Comparison of ENCODE assay signal across 8 cellular contexts in the genomic region with DNA sequence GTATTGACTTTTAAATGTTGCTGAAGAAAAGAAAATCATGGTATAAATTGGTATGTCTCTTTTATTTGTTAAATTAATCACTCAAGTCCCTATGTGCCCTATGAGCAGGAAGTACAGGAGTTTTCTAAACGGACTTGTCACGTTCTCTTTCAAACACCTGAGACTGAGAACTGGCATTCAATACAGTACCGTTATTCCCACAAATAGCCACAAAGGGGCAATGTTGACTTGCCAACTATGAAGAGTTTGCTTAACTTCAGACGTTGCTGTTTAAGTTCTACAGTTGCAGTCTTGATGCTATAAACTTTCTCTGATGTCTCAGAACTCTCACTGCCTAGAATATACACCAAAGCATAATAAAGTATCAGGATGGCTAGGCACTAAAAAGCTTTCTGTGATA.
DNase-seq lines count a peak whose midpoint lies in the region; ATAC-seq and TF ChIP-seq lines count a peak whose summit lies in the region.

No MANE protein-coding gene starts in this region.

- ATAC-seq in HG03432 (IDR thresholded peaks at IDR 0.05; ENCODE audit: unreplicated experiment): peak; percentile 67
- no peak for ATAC-seq in GM18867 (IDR thresholded peaks at IDR 0.05; ENCODE audit: unreplicated experiment)

- peak; percentile 69 for TF ChIP-seq CTCF in epithelial cell of esophagus (IDR thresholded peaks at IDR 0.05; ENCODE audit: insufficient read depth, low read depth, low read length, missing control alignments)

- DNase-seq in NCI-H2107 treated with DMSO at 0.1 percent for 48 hours (lab: John Stamatoyannopoulos, UW; ENCODE audit: unreplicated experiment) (peak; percentile 1), NCI-H2107 (lab: John Stamatoyannopoulos, UW) (no peak), OCI-M1 (lab: John Stamatoyannopoulos, UW) (peak; percentile 72), epithelial cell of esophagus (ENCODE audit: low read depth) (peak; percentile 64), middle frontal gyrus (ENCODE audit: extremely low spot score, low spot score) (peak; percentile 23), NCI-H187 treated with DMSO at 0.1 percent for 48 hours (lab: John Stamatoyannopoulos, UW) (no peak)

- no peak overlapping the region for H3K4me3 ChIP-seq in epithelial cell of esophagus (ENCODE audit: low read length)

Comparison
In these comparisons a context has a peak if more than half of its experiments do, and no peak if none do; other contexts are left out.
1. DNase-seq: peak in NCI-H2107 treated with DMSO at 0.1 percent for 48 hours (single experiment), OCI-M1 (single experiment), epithelial cell of esophagus (single experiment) and middle frontal gyrus (single experiment); none in NCI-H2107 (single experiment) and NCI-H187 treated with DMSO at 0.1 percent for 48 hours (single experiment).